ENCODE assay signal across 9 cellular contexts in the genomic region with DNA sequence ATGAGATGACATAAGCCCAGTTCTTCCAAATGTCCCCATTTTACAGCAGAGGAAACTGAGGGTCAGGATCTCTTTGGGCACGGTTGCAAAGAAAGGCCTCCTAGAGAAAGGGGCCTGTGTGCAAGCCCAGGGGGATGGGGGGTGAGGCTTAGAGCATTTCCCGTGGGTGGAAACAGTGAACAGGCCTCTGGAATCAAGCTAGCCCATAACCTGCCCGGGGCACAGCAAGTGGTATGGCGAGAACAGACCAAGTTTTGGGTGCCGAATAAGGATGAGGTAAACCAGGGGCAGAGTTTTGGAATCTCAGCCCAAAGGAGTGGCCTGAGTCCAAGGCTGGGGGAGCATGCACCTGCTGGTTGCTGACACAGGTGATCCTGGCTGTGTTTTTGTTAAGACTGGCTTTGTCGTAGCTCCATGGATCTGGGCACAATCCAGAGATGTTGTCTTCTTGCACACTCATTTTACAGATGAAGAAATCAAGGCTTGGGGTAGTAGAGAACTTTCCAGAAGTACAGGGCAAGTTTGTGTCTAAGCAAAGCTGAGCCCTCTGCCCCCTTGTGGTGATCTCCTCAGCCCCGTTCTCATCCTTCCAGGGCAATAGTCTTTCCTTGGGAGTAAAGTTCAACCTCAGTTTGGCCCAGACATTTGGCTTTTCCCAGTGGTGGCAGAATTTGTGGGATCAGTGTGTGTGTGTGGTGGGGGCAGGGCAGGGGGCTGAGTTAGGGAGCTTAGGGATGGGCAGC. TPM values are rescaled to one million over a fixed set of nuclear protein-coding genes. Genes with fewer than 3 reads are reported as not detected.
A peak's percentile ranks its signal among the peaks of the same experiment; 100 is the strongest.
DNase-seq lines count a peak whose midpoint lies in the region; ATAC-seq and TF ChIP-seq lines count a peak whose summit lies in the region.
"Had no signal": no experiment of that assay in that cellular context is flagged by ENCODE, and none has a peak within 500 bp of the region (broad histone marks: within the 10 kb centered on the region; RNA-seq: fewer than 3 reads in every experiment).

No MANE protein-coding gene starts in this region.

- POLR2A ChIA-PET in SK-N-SH (lab: Yijun Ruan, JAX) = no interaction called here

- H3K9ac ChIP-seq in SK-N-SH (no peak overlapping the region), trophoblast cell (ENCODE audit: low read length) (no peak overlapping the region)

- H3K79me1 ChIP-seq in trophoblast cell (ENCODE audit: low read length) = no peaks in the 10 kb centered on the region

- no peak for DNase-seq in SK-N-SH
- peak; percentile 6 for DNase-seq in LoVo (ENCODE audit: low spot score)
- peak; percentile 38 for DNase-seq in coronary artery (ENCODE audit: low spot score)
- DNase-seq in trophoblast cell = peak; percentile 16 to 50
- DNase-seq in cortex of kidney (lab: John Stamatoyannopoulos, UW) = no peak
- DNase-seq in NCI-H1694 treated with DMSO at 0.1 percent for 48 hours (lab: John Stamatoyannopoulos, UW) = no peak
- DNase-seq: psoas muscle had no signal

- CTCF ChIA-PET in SK-N-SH (lab: Yijun Ruan, JAX) = interaction anchor here (1.1 kb wide), 3 partner anchors 10 to 139 kb away, joined by 3 to 5 read pairs (median 4); no protein-coding TSS in a partner anchor

- H2AFZ ChIP-seq in SK-N-SH (ENCODE audit: low read depth) (no peak overlapping the region), trophoblast cell (ENCODE audit: insufficient read depth, low read length, poor library complexity) (no peak overlapping the region)

- no peak overlapping the region for H4K8ac ChIP-seq in trophoblast cell (ENCODE audit: low read depth, low read length)

- H3K4me2 ChIP-seq in SK-N-SH = no peak overlapping the region
- H3K4me2 ChIP-seq in trophoblast cell (ENCODE audit: low read length) = no peak overlapping the region

- H3K27me3 ChIP-seq in SK-N-SH (ENCODE audit: insufficient read depth) = no peaks in the 10 kb centered on the region
- no peaks in the 10 kb centered on the region for H3K27me3 ChIP-seq in trophoblast cell (ENCODE audit: insufficient read depth, low read length)

- H3K79me2 ChIP-seq in SK-N-SH (ENCODE audit: insufficient read depth) = no peaks in the 10 kb centered on the region
- no peaks in the 10 kb centered on the region for H3K79me2 ChIP-seq in trophoblast cell (ENCODE audit: control insufficient read depth, insufficient read depth, low read length, poor library complexity)

- H3K36me3 ChIP-seq in SK-N-SH (replicated peaks in 1 of 2; ENCODE audit: control insufficient read depth in 1 of 2, insufficient read depth in 2 of 2, low read length in 1 of 2) = peaks cover 0 to 3% of the 10 kb centered on the region in 2 experiments
- H3K36me3 ChIP-seq in trophoblast cell (ENCODE audit: control insufficient read depth in 1 of 2, insufficient read depth in 2 of 2, low read length in 2 of 2) = no peaks in the 10 kb centered on the region

- H4K12ac ChIP-seq in trophoblast cell (ENCODE audit: low read depth, low read length) = no peak overlapping the region

- ATAC-seq in SK-N-SH treated with all-trans-retinoic acid at 6 μM for 48 hours = no peak
- no peak for ATAC-seq in GM21367 (IDR thresholded peaks at IDR 0.05; ENCODE audit: unreplicated experiment)
- ATAC-seq: psoas muscle had no signal

- TF ChIP-seq RAD21 in SK-N-SH (IDR thresholded peaks at IDR 0.05; ENCODE audit: low read length) = no peak

- H3K4me1 ChIP-seq in SK-N-SH (ENCODE audit: control insufficient read depth in 1 of 2, insufficient read depth in 2 of 2, low read depth in 1 of 2, low read length in 1 of 2) (no peaks in the 10 kb centered on the region), trophoblast cell (ENCODE audit: control insufficient read depth in 1 of 2, insufficient read depth in 2 of 2, low read length in 2 of 2) (no peaks in the 10 kb centered on the region)
- H3K4me1 ChIP-seq: psoas muscle had no signal

- TF ChIP-seq CTCF in SK-N-SH (IDR thresholded peaks at IDR 0.05) (peak; percentile 29; the same call in 1 of the 2 replicates), coronary artery (IDR thresholded peaks at IDR 0.05) (no peak)

- no peak overlapping the region for H2BK5ac ChIP-seq in trophoblast cell (ENCODE audit: low read depth, low read length, poor library complexity)

- WGBS in SK-N-SH (ENCODE audit: low lambda C conversion rate) = 80% methylated on average over 6 of the region's 7 CpGs
- WGBS in trophoblast cell (ENCODE audit: extremely low coverage, insufficient coverage, insufficient read length) = no CpG with 5 or more reads among the region's 7 CpGs

- H3K4me3 ChIP-seq in SK-N-SH (ENCODE audit: low read depth in 2 of 2, low read length in 1 of 2) (no peak overlapping the region), coronary artery (no peak overlapping the region), trophoblast cell (ENCODE audit: low read depth, low read length) (no peak overlapping the region)
- H3K4me3 ChIP-seq: psoas muscle had no signal

- no peak overlapping the region for H2BK120ac ChIP-seq in trophoblast cell (ENCODE audit: insufficient read depth, low read length, poor library complexity)

- no peaks in the 10 kb centered on the region for H4K20me1 ChIP-seq in SK-N-SH (ENCODE audit: insufficient read depth)

- no peak overlapping the region for H3K18ac ChIP-seq in trophoblast cell (ENCODE audit: low read length)

- no peak for TF ChIP-seq EP300 in SK-N-SH (IDR thresholded peaks at IDR 0.05; ENCODE audit: borderline replicate concordance in 1 of 2, low read depth in 1 of 2, low read length in 1 of 2)

- no peak overlapping the region for H3K4ac ChIP-seq in trophoblast cell (ENCODE audit: low read depth, low read length)

- H3F3A ChIP-seq in SK-N-SH (replicated peaks; ENCODE audit: insufficient read depth) = no peaks in the 10 kb centered on the region

- H3K23ac ChIP-seq in trophoblast cell (ENCODE audit: low read length) = no peak overlapping the region

- H4K91ac ChIP-seq in trophoblast cell (ENCODE audit: low read depth, low read length) = no peak overlapping the region

- H3K27ac ChIP-seq in SK-N-SH (ENCODE audit: low read depth in 2 of 2, low read length in 1 of 2) (no peak overlapping the region), coronary artery (no peak overlapping the region), trophoblast cell (ENCODE audit: low read depth, low read length) (no peak overlapping the region)
- H3K27ac ChIP-seq: psoas muscle had no signal

- H3K9me3 ChIP-seq in SK-N-SH = no peaks in the 10 kb centered on the region; the same call in 1 of the 2 replicates
- H3K9me3 ChIP-seq in trophoblast cell (ENCODE audit: insufficient read depth, low read depth, low read length) = peaks cover 4% of the 10 kb centered on the region
- H3K9me3 ChIP-seq: psoas muscle had no signal

- no peak overlapping the region for H3K14ac ChIP-seq in trophoblast cell (ENCODE audit: low read length)

- no peaks in the 10 kb centered on the region for H3K9me2 ChIP-seq in SK-N-SH

- H2BK12ac ChIP-seq in trophoblast cell (ENCODE audit: low read length) = no peak overlapping the region

- no peak overlapping the region for H2AK5ac ChIP-seq in trophoblast cell (ENCODE audit: low read length)

TF ChIP-seq in SK-N-SH, 30 proteins besides CTCF, POLR2A, EP300 and RAD21:
- peak; percentile 27; the same call in 1 of the 2 replicates for TF ChIP-seq SMC3 (IDR thresholded peaks at IDR 0.05; ENCODE audit: low read depth, low read length)
- TF ChIP-seq, protein P1, sequence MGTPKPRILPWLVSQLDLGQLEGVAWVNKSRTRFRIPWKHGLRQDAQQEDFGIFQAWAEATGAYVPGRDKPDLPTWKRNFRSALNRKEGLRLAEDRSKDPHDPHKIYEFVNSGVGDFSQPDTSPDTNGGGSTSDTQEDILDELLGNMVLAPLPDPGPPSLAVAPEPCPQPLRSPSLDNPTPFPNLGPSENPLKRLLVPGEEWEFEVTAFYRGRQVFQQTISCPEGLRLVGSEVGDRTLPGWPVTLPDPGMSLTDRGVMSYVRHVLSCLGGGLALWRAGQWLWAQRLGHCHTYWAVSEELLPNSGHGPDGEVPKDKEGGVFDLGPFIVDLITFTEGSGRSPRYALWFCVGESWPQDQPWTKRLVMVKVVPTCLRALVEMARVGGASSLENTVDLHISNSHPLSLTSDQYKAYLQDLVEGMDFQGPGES (IDR thresholded peaks at IDR 0.05; ENCODE audit: low read depth, low read length) = no peak

TF ChIP-seq in SK-N-SH treated with all-trans-retinoic acid at 6 μM for 48 hours, 23 proteins besides CTCF, POLR2A, EP300 and RAD21 (continues in another document):
- TF ChIP-seq, protein P2, sequence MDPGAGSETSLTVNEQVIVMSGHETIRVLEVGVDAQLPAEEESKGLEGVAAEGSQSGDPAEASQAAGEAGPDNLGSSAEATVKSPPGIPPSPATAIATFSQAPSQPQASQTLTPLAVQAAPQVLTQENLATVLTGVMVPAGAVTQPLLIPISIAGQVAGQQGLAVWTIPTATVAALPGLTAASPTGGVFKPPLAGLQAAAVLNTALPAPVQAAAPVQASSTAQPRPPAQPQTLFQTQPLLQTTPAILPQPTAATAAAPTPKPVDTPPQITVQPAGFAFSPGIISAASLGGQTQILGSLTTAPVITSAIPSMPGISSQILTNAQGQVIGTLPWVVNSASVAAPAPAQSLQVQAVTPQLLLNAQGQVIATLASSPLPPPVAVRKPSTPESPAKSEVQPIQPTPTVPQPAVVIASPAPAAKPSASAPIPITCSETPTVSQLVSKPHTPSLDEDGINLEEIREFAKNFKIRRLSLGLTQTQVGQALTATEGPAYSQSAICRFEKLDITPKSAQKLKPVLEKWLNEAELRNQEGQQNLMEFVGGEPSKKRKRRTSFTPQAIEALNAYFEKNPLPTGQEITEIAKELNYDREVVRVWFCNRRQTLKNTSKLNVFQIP (CRISPR knock-in tag; IDR thresholded peaks at IDR 0.05; ENCODE audit: borderline replicate concordance, low read depth) = no peak
- no peak for TF ChIP-seq ESRRG (CRISPR knock-in tag; IDR thresholded peaks at IDR 0.05)
- no peak for TF ChIP-seq ZFP30 (CRISPR knock-in tag; IDR thresholded peaks at IDR 0.05)
- TF ChIP-seq ISL1 (CRISPR knock-in tag; IDR thresholded peaks at IDR 0.05) = no peak
- TF ChIP-seq OSR1 (CRISPR knock-in tag; IDR thresholded peaks at IDR 0.05) = no peak
- no peak for TF ChIP-seq ZNF8 (CRISPR knock-in tag; IDR thresholded peaks at IDR 0.05)
- no peak for TF ChIP-seq CSDC2 (CRISPR knock-in tag; IDR thresholded peaks at IDR 0.05)
- no peak for TF ChIP-seq ARNTL (CRISPR knock-in tag; IDR thresholded peaks at IDR 0.05; ENCODE audit: borderline replicate concordance, low read depth)

RNA-seq across cellular contexts. Expression of a gene that starts 53.5 kb away (rescaled TPM):
- polyA plus RNA-seq in SK-N-SH (2012; rRNA removed) = 3.0 and 3.6 TPM in 2 replicates
- polyA plus RNA-seq in SK-N-SH (2012; cell fraction: cytosol; rRNA removed) = 1.4 and 1.6 TPM in 2 replicates
- polyA plus RNA-seq in SK-N-SH (2012; cell fraction: nucleus; rRNA removed) = 7.8 and 9.9 TPM in 2 replicates
- polyA plus RNA-seq in trophoblast cell (2013) = 0.05 and 0.11 TPM in 2 replicates

Comparison
In these comparisons a context has a peak if more than half of its experiments do, and no peak if none do; other contexts are left out.
1. DNase-seq: peak in LoVo (single experiment), coronary artery (single experiment) and trophoblast cell (2 of 2); none in SK-N-SH (single experiment), cortex of kidney (single experiment) and NCI-H1694 treated with DMSO at 0.1 percent for 48 hours (single experiment).